28 cellular contexts compared by ENCODE assay signal in the genomic region with DNA sequence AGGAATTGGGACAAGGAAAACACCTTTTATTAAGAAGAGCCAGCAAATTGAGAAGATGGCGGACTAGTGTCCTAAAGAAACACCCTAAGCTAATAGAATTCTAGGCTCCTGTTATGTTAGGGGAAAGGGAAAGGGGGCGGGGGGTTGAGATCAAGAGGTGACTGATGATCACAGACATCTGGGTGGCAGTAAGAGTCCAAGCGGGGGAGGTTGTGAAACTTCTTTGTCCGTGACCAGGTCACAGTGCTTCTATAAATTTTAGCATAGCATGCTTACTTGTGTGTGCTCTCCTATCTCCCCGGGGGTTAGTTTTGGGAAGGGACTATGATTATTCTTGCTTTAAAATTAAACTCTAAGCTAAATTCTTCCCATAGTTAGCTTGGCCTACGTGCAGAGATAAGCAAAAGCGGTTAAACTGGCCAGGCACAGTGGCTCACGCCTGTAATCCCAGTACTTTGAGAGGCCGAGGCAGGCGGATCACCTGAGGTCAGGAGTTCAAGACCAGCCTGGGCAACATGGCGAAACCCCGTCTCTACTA.
"Had no signal": no experiment of that assay in that cellular context is flagged by ENCODE, and none has a peak within 500 bp of the region (broad histone marks: within the 10 kb centered on the region; RNA-seq: fewer than 3 reads in every experiment).

No MANE protein-coding gene starts in this region.

- ATAC-seq: activated CD8-positive, alpha-beta T cell treated with anti-CD3 and anti-CD28 coated beads for 36 hours; activated T-cell treated with anti-CD3 and anti-CD28 coated beads, Interleukin-2, amount 50 U/mL, for 4 hours; activated T-helper 17 cell treated with anti-CD3 and anti-CD28 coated beads, Interleukin-2, amount 50 U/mL, for 72 hours; T-helper 17 cell had no signal

- H3K36me3 Mint-ChIP-seq: activated naive CD8-positive, alpha-beta T cell had no signal

- H3K27me3 Mint-ChIP-seq: activated B cell treated with CpG ODN at 0.5 μM for 24 hours; activated CD8-positive, alpha-beta T cell treated with anti-CD3 and anti-CD28 coated beads for 36 hours; activated naive CD8-positive, alpha-beta T cell; dendritic cell treated with granulocyte-macrophage colony-stimulating factor and Interleukin-4, amounts not matched to agents 40 ng/mL and 50 ng/mL, for 4 days had no signal

- H3K9me3 Mint-ChIP-seq: activated B cell treated with CpG ODN at 0.5 μM for 24 hours; activated T-cell treated with anti-CD3 and anti-CD28 coated beads, Interleukin-2, amount 50 U/mL, for 4 hours; activated T-helper 17 cell treated with anti-CD3 and anti-CD28 coated beads, Interleukin-2, amount 50 U/mL, for 72 hours; central memory CD8-positive, alpha-beta T cell; dendritic cell treated with granulocyte-macrophage colony-stimulating factor and Interleukin-4, amounts not matched to agents 40 ng/mL and 50 ng/mL, for 4 days; endodermal cell; T-helper 2 cell treated with Interferon-gamma antibody and Interleukin-4, amounts not matched to agents 5 μg/mL and 100 μg/mL, for 36 hours had no signal

- H3K4me3 Mint-ChIP-seq: activated B cell treated with CpG ODN at 0.5 μM for 24 hours; activated CD8-positive, alpha-beta T cell treated with anti-CD3 and anti-CD28 coated beads for 36 hours; activated naive CD8-positive, alpha-beta T cell; activated T-cell treated with anti-CD3 and anti-CD28 coated beads, Interleukin-2, amount 50 U/mL, for 4 hours; activated T-helper 17 cell treated with anti-CD3 and anti-CD28 coated beads, Interleukin-2, amount 50 U/mL, for 72 hours; central memory CD8-positive, alpha-beta T cell; dendritic cell treated with granulocyte-macrophage colony-stimulating factor and Interleukin-4, amounts not matched to agents 40 ng/mL and 50 ng/mL, for 4 days; endodermal cell; T-helper 2 cell treated with Interferon-gamma antibody and Interleukin-4, amounts not matched to agents 5 μg/mL and 100 μg/mL, for 36 hours had no signal

- H3K27ac ChIP-seq: brain microvascular endothelial cell, coronary artery, WERI-Rb-1 had no signal

- H3K4me3 ChIP-seq: coronary artery, dorsolateral prefrontal cortex had no signal

- DNase-seq: activated B cell treated with CpG ODN at 0.5 μM for 24 hours; activated CD4-positive, alpha-beta T cell treated with anti-CD3 and anti-CD28 coated beads for 48 hours; activated CD4-positive, alpha-beta T cell treated with anti-CD3 and anti-CD28 coated beads, Interleukin-2, amount 50 U/mL, for 1 hour; activated CD4-positive, alpha-beta T cell treated with anti-CD3 and anti-CD28 coated beads, Interleukin-2, amount 50 U/mL, for 48 hours; activated CD8-positive, alpha-beta memory T cell treated with anti-CD3 and anti-CD28 coated beads for 24 hours; activated CD8-positive, alpha-beta T cell treated with anti-CD3 and anti-CD28 coated beads for 36 hours; activated effector memory CD4-positive, alpha-beta T cell treated with Interleukin-2 at 50 U/mL for 16 hours; activated gamma-delta T cell treated with Interleukin-2 at 50 U/mL for 16 hours; activated naive CD4-positive, alpha-beta T cell treated with anti-CD3 and anti-CD28 coated beads, Interleukin-2, amount 50 U/mL, for 16 hours; activated naive CD4-positive, alpha-beta T cell treated with Interleukin-2 at 50 U/mL for 16 hours; activated T-cell treated with anti-CD3 and anti-CD28 coated beads, Interleukin-2, amount 50 U/mL, for 4 hours; amniotic stem cell; anterior cingulate cortex; brain microvascular endothelial cell; dorsolateral prefrontal cortex; effector memory CD4-positive, alpha-beta T cell; endodermal cell; foreskin fibroblast; T-helper 1 cell; T-helper 17 cell; T1000; WERI-Rb-1 had no signal

- H3K27ac Mint-ChIP-seq: activated B cell treated with CpG ODN at 0.5 μM for 24 hours; activated CD8-positive, alpha-beta T cell treated with anti-CD3 and anti-CD28 coated beads for 36 hours; activated naive CD8-positive, alpha-beta T cell; activated T-helper 17 cell treated with anti-CD3 and anti-CD28 coated beads, Interleukin-2, amount 50 U/mL, for 72 hours; dendritic cell treated with granulocyte-macrophage colony-stimulating factor and Interleukin-4, amounts not matched to agents 40 ng/mL and 50 ng/mL, for 4 days; endodermal cell; T-helper 17 cell; T-helper 2 cell treated with Interferon-gamma antibody and Interleukin-4, amounts not matched to agents 5 μg/mL and 100 μg/mL, for 36 hours had no signal

- H3K27me3 ChIP-seq: brain microvascular endothelial cell had no signal

- H3K4me1 Mint-ChIP-seq: activated T-helper 17 cell treated with anti-CD3 and anti-CD28 coated beads, Interleukin-2, amount 50 U/mL, for 72 hours; central memory CD8-positive, alpha-beta T cell; T-helper 17 cell had no signal

- H3K36me3 ChIP-seq: brain microvascular endothelial cell, WERI-Rb-1 had no signal
